In genomic region chr9:21831841-21832509, GRCh38 we compare ENCODE assay signal across 8 cellular contexts. TPM values are rescaled to one million over a fixed set of nuclear protein-coding genes. Genes with fewer than 3 reads are reported as not detected.
DNase-seq lines count a peak whose midpoint lies in the region; ATAC-seq, FAIRE-seq and TF ChIP-seq lines count a peak whose summit lies in the region.

No MANE protein-coding gene starts in this region.

- peak; percentile 26 for FAIRE-seq in keratinocyte (lab: Jason Lieb, UNC)

- peaks cover 81% of the 10 kb centered on the region for H3K36me3 Mint-ChIP-seq in activated CD4-positive, alpha-beta T cell treated with anti-CD3 and anti-CD28 coated beads, Interleukin-2, amount 10 ng/mL, durations not matched to agents 7 days and 5 days (ENCODE audit: low read depth)

- peaks cover 62% of the 10 kb centered on the region for H3K4me1 ChIP-seq in keratinocyte (ENCODE audit: control insufficient read depth, extremely low read depth, insufficient read depth, low read length)

- H3K27ac ChIP-seq in keratinocyte (ENCODE audit: control insufficient read depth, insufficient read depth, low read length) = peak overlapping the region; percentile 72

- H3K36me3 ChIP-seq in keratinocyte (ENCODE audit: control insufficient read depth in 2 of 2, extremely low read depth in 1 of 2, insufficient read depth in 2 of 2, low read length in 2 of 2) = peaks cover 7 to 23% of the 10 kb centered on the region in 2 experiments

- CTCF ChIA-PET in activated CD4-positive, alpha-beta T cell treated with anti-CD3 and anti-CD28 coated beads, Interleukin-2, amount 10 ng/mL, durations not matched to agents 7 days and 5 days (lab: Charles Lee) = interaction anchor here (1.0 to 2.2 kb wide), 3 partner anchors 16 to 249 kb away, joined by 3 to 7 read pairs (median 3); no protein-coding TSS in a partner anchor

- H3K9me3 Mint-ChIP-seq in activated CD4-positive, alpha-beta T cell treated with anti-CD3 and anti-CD28 coated beads, Interleukin-2, amount 10 ng/mL, durations not matched to agents 7 days and 5 days = no peaks in the 10 kb centered on the region

- no peaks in the 10 kb centered on the region for H4K20me1 ChIP-seq in keratinocyte (ENCODE audit: control insufficient read depth, extremely low read depth, insufficient read depth, low read length)

- peak overlapping the region; percentile 55 for H3K9ac ChIP-seq in keratinocyte (ENCODE audit: control insufficient read depth, extremely low read depth, insufficient read depth, low read length)

- no peaks in the 10 kb centered on the region for H3K27me3 Mint-ChIP-seq in activated CD4-positive, alpha-beta T cell treated with anti-CD3 and anti-CD28 coated beads, Interleukin-2, amount 10 ng/mL, durations not matched to agents 7 days and 5 days

- no peak for TF ChIP-seq CTCF in keratinocyte (optimal IDR thresholded peaks at IDR 0.05 in 1 of 3, IDR thresholded peaks at IDR 0.05 in 1 of 3, conservative IDR thresholded peaks at IDR 0.05 in 1 of 3; ENCODE audit: extremely low read depth in 1 of 3, insufficient read depth in 2 of 3, low read length in 3 of 3)

- dilution Hi-C loops in keratinocyte (cut with MboI; ENCODE audit: extremely low pct_ligation_motif_present, low sequenced_read_pairs) = no loop called here

- POLR2A ChIA-PET in activated CD4-positive, alpha-beta T cell treated with anti-CD3 and anti-CD28 coated beads, Interleukin-2, amount 10 ng/mL, durations not matched to agents 7 days and 5 days (lab: Charles Lee) = interaction anchor here (0.6 kb wide), 1 partner anchor 106 kb away, joined by 9 read pairs; no protein-coding TSS in a partner anchor

- DNase-seq in AG08395 (ENCODE audit: low spot score) (peak; percentile 69), keratinocyte (ENCODE audit: low read depth, low spot score) (peak; percentile 46), NOMO-1 treated with DMSO at 0.1 percent for 48 hours (lab: John Stamatoyannopoulos, UW; ENCODE audit: unreplicated experiment) (no peak), HuH-7.5 (ENCODE audit: low spot score) (no peak), NCI-H146 (lab: John Stamatoyannopoulos, UW) (no peak)
- peak; percentile 26 for DNase-seq in activated CD4-positive, alpha-beta T cell treated with anti-CD3 and anti-CD28 coated beads, Interleukin-2, amount 10 ng/mL, durations not matched to agents 7 days and 5 days

- peaks cover 30% of the 10 kb centered on the region for H3K4me1 Mint-ChIP-seq in activated CD4-positive, alpha-beta T cell treated with anti-CD3 and anti-CD28 coated beads, Interleukin-2, amount 10 ng/mL, durations not matched to agents 7 days and 5 days

- H3K4me3 Mint-ChIP-seq in activated CD4-positive, alpha-beta T cell treated with anti-CD3 and anti-CD28 coated beads, Interleukin-2, amount 10 ng/mL, durations not matched to agents 7 days and 5 days = no peak overlapping the region

- peaks cover 29% of the 10 kb centered on the region for H3K79me2 ChIP-seq in keratinocyte (ENCODE audit: control insufficient read depth, insufficient read depth, low read length)

- H3K4me2 ChIP-seq in keratinocyte (ENCODE audit: control insufficient read depth, extremely low read depth, insufficient read depth, low read depth, low read length) = no peak overlapping the region

- no peak overlapping the region for H2AFZ ChIP-seq in keratinocyte (ENCODE audit: control insufficient read depth, low read length)

- no peak overlapping the region for H3K4me3 ChIP-seq in keratinocyte (ENCODE audit: control insufficient read depth in 2 of 3, extremely low read depth in 1 of 3, insufficient read depth in 2 of 3, low read depth in 1 of 3, low read length in 3 of 3)

- H3K9me3 ChIP-seq in keratinocyte (ENCODE audit: control insufficient read depth, low read depth, low read length) = no peaks in the 10 kb centered on the region

- H3K27me3 ChIP-seq in keratinocyte (ENCODE audit: control insufficient read depth, extremely low read depth, insufficient read depth, low read length) = no peaks in the 10 kb centered on the region

- no peaks in the 10 kb centered on the region for H3K9me1 ChIP-seq in keratinocyte (ENCODE audit: control insufficient read depth, extremely low read depth, insufficient read depth, low read length)

- H3K27ac Mint-ChIP-seq in activated CD4-positive, alpha-beta T cell treated with anti-CD3 and anti-CD28 coated beads, Interleukin-2, amount 10 ng/mL, durations not matched to agents 7 days and 5 days = peak overlapping the region; percentile 5

- ATAC-seq in GM19025 (IDR thresholded peaks at IDR 0.05; ENCODE audit: low read depth, unreplicated experiment) (peak; percentile 67), HG03139 (IDR thresholded peaks at IDR 0.05; ENCODE audit: unreplicated experiment) (peak; percentile 43)

RNA-seq across cellular contexts. Expression of gene MTAP, which starts 29.5 kb away (rescaled TPM):
- total RNA-seq in activated CD4-positive, alpha-beta T cell treated with anti-CD3 and anti-CD28 coated beads, Interleukin-2, amount 10 ng/mL, durations not matched to agents 7 days and 5 days = 10 to 100 TPM; 51.8 to 57.4 TPM
- 24.5 to 50.3 TPM (median 48.7 TPM) in 3 replicates for polyA plus RNA-seq in keratinocyte
- 15.0 TPM for polyA plus RNA-seq in keratinocyte (2011; ENCODE audit: low read depth)
- 23.5 and 32.4 TPM in 2 replicates for polyA plus RNA-seq in keratinocyte (2011; cell fraction: cytosol; rRNA removed)
- polyA plus RNA-seq in keratinocyte (2011; cell fraction: nucleus; rRNA removed) = 44.3 and 51.4 TPM in 2 replicates
- 16.7 and 39.8 TPM in 2 replicates for polyA plus RNA-seq in keratinocyte (2012; ENCODE audit: low replicate concordance)
- 28.1 to 51.7 TPM (median 33.3 TPM) in 3 replicates for polyA minus RNA-seq in keratinocyte
- polyA minus RNA-seq in keratinocyte (2011; cell fraction: cytosol; rRNA and poly(A)+ RNA removed) = 40.3 TPM
- polyA minus RNA-seq in keratinocyte (2011; cell fraction: nucleus; rRNA and poly(A)+ RNA removed) = 30.6 and 76.9 TPM in 2 replicates

Comparison
In these comparisons a context has a peak if more than half of its experiments do, and no peak if none do; other contexts are left out.
1. DNase-seq: peak in AG08395 (single experiment), activated CD4-positive, alpha-beta T cell treated with anti-CD3 and anti-CD28 coated beads, Interleukin-2, amount 10 ng/mL, durations not matched to agents 7 days and 5 days (single experiment) and keratinocyte (single experiment); none in NOMO-1 treated with DMSO at 0.1 percent for 48 hours (single experiment), HuH-7.5 (single experiment) and NCI-H146 (single experiment).